ENCODE assay signal across 8 cellular contexts in the genomic region with DNA sequence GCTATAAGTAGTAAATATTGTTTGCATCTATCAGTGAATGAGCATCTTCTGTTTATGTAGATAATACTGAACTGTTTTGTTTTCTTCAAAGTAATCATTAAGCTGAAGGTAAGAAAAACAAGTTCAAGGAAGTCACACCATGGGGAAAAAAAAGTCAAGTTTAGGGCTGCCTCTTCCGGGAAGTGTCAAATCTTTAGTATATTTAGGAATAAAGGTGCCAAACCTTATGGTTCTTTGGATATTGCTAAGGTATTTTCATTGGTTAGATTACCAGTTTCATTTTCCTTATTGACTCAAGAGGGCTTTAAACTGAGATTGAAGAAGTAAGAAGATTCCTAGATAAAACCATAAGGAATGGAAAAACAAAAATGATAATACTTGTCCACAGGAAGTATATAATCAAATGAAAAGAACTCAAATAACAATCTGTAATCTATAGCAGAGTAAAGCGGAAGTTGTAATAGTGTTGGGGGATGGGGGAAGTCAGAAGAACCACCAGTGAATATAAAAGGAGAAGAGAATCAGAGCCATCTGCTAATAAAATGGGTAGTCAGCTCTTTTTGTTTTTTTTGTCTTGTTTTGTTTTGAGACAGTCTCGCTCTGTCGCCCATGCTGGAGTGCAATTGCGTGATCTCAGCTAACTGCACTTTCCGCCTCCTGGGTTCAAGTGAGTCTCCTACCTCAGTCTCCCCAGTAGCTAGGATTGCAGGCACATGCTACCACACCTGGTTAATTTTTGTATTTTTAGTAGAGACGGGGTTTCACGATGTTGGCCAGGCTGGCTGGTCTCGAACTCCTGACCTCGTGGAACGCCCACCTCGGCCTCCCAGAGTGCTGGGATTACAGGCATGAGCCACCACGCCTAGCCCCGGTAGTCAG. TPM values are rescaled to one million over a fixed set of nuclear protein-coding genes. Genes with fewer than 3 reads are reported as not detected.
DNase-seq lines count a peak whose midpoint lies in the region; ATAC-seq and TF ChIP-seq lines count a peak whose summit lies in the region.

No MANE protein-coding gene starts in this region.

- CTCF ChIA-PET in CD4-positive, alpha-beta T cell (lab: Charles Lee): interaction anchor here (0.7 to 6.8 kb wide), 4 partner anchors 12 to 51 kb away, joined by 3 to 65 read pairs (median 5); no protein-coding TSS in a partner anchor

- H3K4me1 Mint-ChIP-seq in CD4-positive, alpha-beta T cell (ENCODE audit: low read depth): peaks cover 47% of the 10 kb centered on the region
- peaks cover 27 to 39% (median 36%) of the 10 kb centered on the region in 3 donors for H3K4me1 Mint-ChIP-seq in naive B cell

- H3K4me3 ChIP-seq in adipocyte (ENCODE audit: low read length): peak overlapping the region; percentile 99

- H3K9ac ChIP-seq in adipocyte (ENCODE audit: low read length): peak overlapping the region; percentile 92

- H3K27me3 Mint-ChIP-seq in CD4-positive, alpha-beta T cell: no peaks in the 10 kb centered on the region
- no peaks in the 10 kb centered on the region for H3K27me3 Mint-ChIP-seq in naive B cell

- intact Hi-C loops in CD4-positive, alpha-beta T cell (cut with DNase I, micrococcal nuclease): loop anchor here (5.0 to 10.0 kb wide), 6 partner anchors 32 to 440 kb away; partner anchors contain the start of genes DDX10 (in 1 of the 2) and EXPH5 (in 1 of the 2)

- peak; percentile 2 for ATAC-seq in CD4-positive, alpha-beta T cell (ENCODE audit: poor library complexity)
- ATAC-seq in naive B cell (ENCODE audit: low read depth in 2 of 2) (peak; percentile 19 to 28), HG02623 (IDR thresholded peaks at IDR 0.05; ENCODE audit: unreplicated experiment) (no peak), GM18519 (IDR thresholded peaks at IDR 0.05; ENCODE audit: low FRiP score, unreplicated experiment) (no peak)

- POLR2A ChIA-PET in CD4-positive, alpha-beta T cell (lab: Charles Lee): interaction anchor here (0.6 to 11.9 kb wide), 14 partner anchors 9 to 242 kb away, joined by 3 to 773 read pairs (median 6); partner anchors contain the start of gene C11orf65

- TF ChIP-seq CTCF in CD4-positive, alpha-beta T cell (IDR thresholded peaks at IDR 0.05): no peak

- H3K36me3 Mint-ChIP-seq in CD4-positive, alpha-beta T cell (ENCODE audit: low read depth): peaks cover 50% of the 10 kb centered on the region
- peaks cover 0 to 7% of the 10 kb centered on the region in 2 donors for H3K36me3 Mint-ChIP-seq in naive B cell

- peak in 5 of 10 experiments; percentile 9 to 31 (median 21) for DNase-seq in CD4-positive, alpha-beta T cell
- peak; percentile 30 to 46 for DNase-seq in Kasumi-1 (lab: John Stamatoyannopoulos, UW)
- DNase-seq in adipocyte (ENCODE audit: low read depth): peak; percentile 11
- peak; percentile 81 for DNase-seq in naive B cell
- DNase-seq in GDM1 (lab: John Stamatoyannopoulos, UW): no peak
- no peak for DNase-seq in midbrain (lab: John Stamatoyannopoulos, UW)

- H3K4me3 Mint-ChIP-seq in CD4-positive, alpha-beta T cell: no peak overlapping the region
- H3K4me3 Mint-ChIP-seq in naive B cell: no peak overlapping the region

- peaks cover 27% of the 10 kb centered on the region for H3K36me3 ChIP-seq in adipocyte (ENCODE audit: control insufficient read depth, insufficient read depth, low read length, severe bottlenecking)

- peaks cover 30% of the 10 kb centered on the region for H3K4me1 ChIP-seq in adipocyte (ENCODE audit: control insufficient read depth, insufficient read depth, low read length)

- H3K27ac Mint-ChIP-seq in CD4-positive, alpha-beta T cell: no peak overlapping the region
- peak overlapping the region in 2 of 6 donors; percentile 98 to 99 for H3K27ac Mint-ChIP-seq in naive B cell

- no peaks in the 10 kb centered on the region for H3K9me3 Mint-ChIP-seq in CD4-positive, alpha-beta T cell
- H3K9me3 Mint-ChIP-seq in naive B cell: no peaks in the 10 kb centered on the region

- no peaks in the 10 kb centered on the region for H3K9me3 ChIP-seq in CD4-positive, alpha-beta T cell (ENCODE audit: control insufficient read depth, low read length)
- H3K9me3 ChIP-seq in adipocyte (ENCODE audit: control insufficient read depth, low read length): no peaks in the 10 kb centered on the region

- H3K27me3 ChIP-seq in CD4-positive, alpha-beta T cell (ENCODE audit: control insufficient read depth, insufficient read depth, low read length): no peaks in the 10 kb centered on the region
- H3K27me3 ChIP-seq in adipocyte (replicated peaks; ENCODE audit: control insufficient read depth, insufficient read depth, low read length): no peaks in the 10 kb centered on the region

- peak overlapping the region; percentile 99 for H3K27ac ChIP-seq in CD4-positive, alpha-beta T cell (ENCODE audit: low read depth, low read length)

RNA-seq across cellular contexts. Expression of gene ATM, which starts 2.3 kb away (rescaled TPM):
- total RNA-seq in CD4-positive, alpha-beta T cell: 100 to 1,000 TPM; 307 to 329 TPM
- 10 to 100 TPM; 36.3 to 68.2 (median 48.4) TPM for polyA plus RNA-seq in naive B cell (ENCODE audit: low read depth in 6 of 6)

RNA-seq across cellular contexts. Expression of gene NPAT, which starts 2.7 kb away (rescaled TPM):
- 10 to 100 TPM; 25.4 to 28.9 TPM for total RNA-seq in CD4-positive, alpha-beta T cell
- 10 to 100 TPM; 12.7 to 37.5 (median 30.2) TPM for polyA plus RNA-seq in naive B cell (ENCODE audit: low read depth in 6 of 6)

Comparison
In these comparisons a context has a peak if more than half of its experiments do, and no peak if none do; other contexts are left out.
1. ATAC-seq: peak in CD4-positive, alpha-beta T cell (single experiment) and naive B cell (2 of 2); none in HG02623 (single experiment) and GM18519 (single experiment).
2. DNase-seq: peak in Kasumi-1 (2 of 2), adipocyte (single experiment) and naive B cell (single experiment); none in GDM1 (single experiment) and midbrain (single experiment).